ENCODE assay signal across 34 cellular contexts in genomic region chr9:16312962-16313546, GRCh38.
"Had no signal": no experiment of that assay in that cellular context is flagged by ENCODE, and none has a peak within 500 bp of the region (broad histone marks: within the 10 kb centered on the region; RNA-seq: fewer than 3 reads in every experiment).

No MANE protein-coding gene starts in this region.

- H3K9me3 Mint-ChIP-seq: activated CD4-positive, alpha-beta T cell treated with anti-CD3 and anti-CD28 coated beads, Interleukin-2, amount 10 ng/mL, durations not matched to agents 24 days and 14 days; activated CD8-positive, alpha-beta T cell treated with anti-CD3 and anti-CD28 coated beads for 36 hours; activated naive CD8-positive, alpha-beta T cell treated with anti-CD3 and anti-CD28 coated beads for 36 hours; T-helper 1 cell treated with Interleukin-12 subunit alpha and Interleukin-12 subunit beta and Interleukin-4 antibody, amounts not matched to agents 30 μg/mL and 1 μg/mL, for 36 hours; T-helper 2 cell treated with Interferon-gamma antibody and Interleukin-4, amounts not matched to agents 5 μg/mL and 100 μg/mL, for 36 hours had no signal

- H3K4me3 ChIP-seq: cardiac muscle cell, MG63, SJSA1 had no signal

- DNase-seq: activated CD4-positive, alpha-beta T cell treated with anti-CD3 and anti-CD28 coated beads, Interleukin-2, amount 10 ng/mL, durations not matched to agents 24 days and 14 days; activated CD4-positive, alpha-beta T cell treated with anti-CD3 and anti-CD28 coated beads, Interleukin-2, amount 50 U/mL, for 4 hours; activated CD8-positive, alpha-beta T cell treated with anti-CD3 and anti-CD28 coated beads for 36 hours; activated effector memory CD4-positive, alpha-beta T cell treated with anti-CD3 and anti-CD28 coated beads, Interleukin-2, amount 50 U/mL, for 16 hours; activated naive CD4-positive, alpha-beta T cell; activated naive CD4-positive, alpha-beta T cell treated with anti-CD3 and anti-CD28 coated beads, Interleukin-2, amount 50 U/mL, for 16 hours; activated naive CD8-positive, alpha-beta T cell treated with anti-CD3 and anti-CD28 coated beads for 36 hours; activated T-cell treated with anti-CD3 and anti-CD28 coated beads, Interleukin-2, amount 50 U/mL, for 1 hour; activated T-cell treated with anti-CD3 and anti-CD28 coated beads, Interleukin-2, amount 50 U/mL, for 72 hours; amniotic stem cell; aorta; brain microvascular endothelial cell; Kasumi-1; KG1; MG63; NCI-H1048; NCI-H1105 treated with DMSO at 0.1 percent for 48 hours; NCI-H1436; NCI-H1694; NCI-H1930; NCI-H2081 treated with DMSO at 0.1 percent for 48 hours; NCI-H226; NCI-H446 treated with DMSO at 0.1 percent for 48 hours; NCI-H524; NCI-H69; SHP77; SK-N-SH had no signal

- H3K9me3 ChIP-seq: MG63, SJSA1, SK-N-SH had no signal

- H3K27ac Mint-ChIP-seq: activated CD4-positive, alpha-beta T cell treated with anti-CD3 and anti-CD28 coated beads, Interleukin-2, amount 10 ng/mL, durations not matched to agents 24 days and 14 days; activated CD8-positive, alpha-beta T cell treated with anti-CD3 and anti-CD28 coated beads for 36 hours; activated naive CD8-positive, alpha-beta T cell treated with anti-CD3 and anti-CD28 coated beads for 36 hours; activated T-cell treated with anti-CD3 and anti-CD28 coated beads, Interleukin-2, amount 50 U/mL, for 72 hours; activated T-helper 17 cell treated with anti-CD3 and anti-CD28 coated beads, Interleukin-2, amount 50 U/mL, for 72 hours; T-helper 1 cell treated with Interleukin-12 subunit alpha and Interleukin-12 subunit beta and Interleukin-4 antibody, amounts not matched to agents 30 μg/mL and 1 μg/mL, for 36 hours; T-helper 2 cell treated with Interferon-gamma antibody and Interleukin-4, amounts not matched to agents 5 μg/mL and 100 μg/mL, for 36 hours had no signal

- H3K4me3 Mint-ChIP-seq: activated CD4-positive, alpha-beta T cell treated with anti-CD3 and anti-CD28 coated beads, Interleukin-2, amount 10 ng/mL, durations not matched to agents 24 days and 14 days; activated CD8-positive, alpha-beta T cell treated with anti-CD3 and anti-CD28 coated beads for 36 hours; activated naive CD8-positive, alpha-beta T cell treated with anti-CD3 and anti-CD28 coated beads for 36 hours; activated T-cell treated with anti-CD3 and anti-CD28 coated beads, Interleukin-2, amount 50 U/mL, for 72 hours; activated T-helper 17 cell treated with anti-CD3 and anti-CD28 coated beads, Interleukin-2, amount 50 U/mL, for 72 hours; T-helper 1 cell treated with Interleukin-12 subunit alpha and Interleukin-12 subunit beta and Interleukin-4 antibody, amounts not matched to agents 30 μg/mL and 1 μg/mL, for 36 hours; T-helper 2 cell treated with Interferon-gamma antibody and Interleukin-4, amounts not matched to agents 5 μg/mL and 100 μg/mL, for 36 hours had no signal

- H3K36me3 ChIP-seq: brain microvascular endothelial cell, cardiac muscle cell, MG63, SJSA1 had no signal

- H3K4me2 ChIP-seq: SK-N-SH had no signal

- H3K36me3 Mint-ChIP-seq: activated naive CD8-positive, alpha-beta T cell treated with anti-CD3 and anti-CD28 coated beads for 36 hours had no signal

- ATAC-seq: activated CD8-positive, alpha-beta T cell treated with anti-CD3 and anti-CD28 coated beads for 36 hours; activated T-cell treated with anti-CD3 and anti-CD28 coated beads, Interleukin-2, amount 50 U/mL, for 72 hours; activated T-helper 17 cell treated with anti-CD3 and anti-CD28 coated beads, Interleukin-2, amount 50 U/mL, for 72 hours; Panc1 had no signal

- H3K27ac ChIP-seq: brain microvascular endothelial cell, cardiac muscle cell, SJSA1 had no signal

- H3K27me3 ChIP-seq: brain microvascular endothelial cell, MG63, SJSA1 had no signal

- H3K9ac ChIP-seq: SK-N-SH had no signal

- H3K4me1 Mint-ChIP-seq: activated CD4-positive, alpha-beta T cell treated with anti-CD3 and anti-CD28 coated beads, Interleukin-2, amount 10 ng/mL, durations not matched to agents 24 days and 14 days; activated naive CD8-positive, alpha-beta T cell treated with anti-CD3 and anti-CD28 coated beads for 36 hours; activated T-helper 17 cell treated with anti-CD3 and anti-CD28 coated beads, Interleukin-2, amount 50 U/mL, for 72 hours had no signal

- FAIRE-seq: TTC549 had no signal

- H3K27me3 Mint-ChIP-seq: activated CD4-positive, alpha-beta T cell treated with anti-CD3 and anti-CD28 coated beads, Interleukin-2, amount 10 ng/mL, durations not matched to agents 24 days and 14 days; activated CD8-positive, alpha-beta T cell treated with anti-CD3 and anti-CD28 coated beads for 36 hours; activated naive CD8-positive, alpha-beta T cell treated with anti-CD3 and anti-CD28 coated beads for 36 hours; activated T-helper 17 cell treated with anti-CD3 and anti-CD28 coated beads, Interleukin-2, amount 50 U/mL, for 72 hours had no signal
